Comparison of ENCODE assay signal across 20 cellular contexts in the genomic region with DNA sequence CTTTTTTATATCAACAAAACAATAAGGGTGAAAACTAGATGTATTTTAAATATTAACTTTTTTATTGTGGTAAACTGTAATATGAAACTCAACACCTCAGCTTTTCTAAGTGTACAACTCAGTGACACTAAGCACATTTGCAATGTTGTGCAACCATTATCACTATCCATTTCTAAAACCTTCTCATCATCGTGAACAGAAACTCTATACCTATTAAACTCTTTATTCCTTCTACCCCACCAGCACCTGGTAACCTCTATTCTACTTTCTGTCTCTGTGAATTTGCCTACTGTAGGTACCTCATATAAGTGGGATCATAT. TPM values are rescaled to one million over a fixed set of nuclear protein-coding genes. Genes with fewer than 3 reads are reported as not detected.
DNase-seq lines count a peak whose midpoint lies in the region; ATAC-seq and TF ChIP-seq lines count a peak whose summit lies in the region.
"Had no signal": no experiment of that assay in that cellular context is flagged by ENCODE, and none has a peak within 500 bp of the region (broad histone marks: within the 10 kb centered on the region; RNA-seq: fewer than 3 reads in every experiment).

No MANE protein-coding gene starts in this region.

- H3K4me3 ChIP-seq in ACC112 (ENCODE audit: low read depth, low read length) (no peak overlapping the region), IMR-90 (ENCODE audit: insufficient read depth, low read depth, low read length) (no peak overlapping the region), osteoblast (ENCODE audit: insufficient read depth, low read length) (no peak overlapping the region), Karpas-422 (ENCODE audit: low read length) (no peak overlapping the region)
- H3K4me3 ChIP-seq: BLaER1, heart left ventricle had no signal

- H3K9me3 ChIP-seq in IMR-90 (ENCODE audit: control insufficient read depth, insufficient read depth, low read length) = peaks cover 1% of the 10 kb centered on the region; the same call in 1 of the 2 replicates
- peaks cover under 1% of the 10 kb centered on the region for H3K9me3 ChIP-seq in osteoblast (ENCODE audit: low read depth, low read length)
- no peaks in the 10 kb centered on the region for H3K9me3 ChIP-seq in Karpas-422 (ENCODE audit: low read length)

- peak overlapping the region; percentile 60 for H2AFZ ChIP-seq in ACC112 (ENCODE audit: low read length, unreplicated experiment)
- no peak overlapping the region for H2AFZ ChIP-seq in IMR-90 (replicated peaks; ENCODE audit: low read length, poor library complexity)
- peak overlapping the region; percentile 51 for H2AFZ ChIP-seq in osteoblast (ENCODE audit: low read length)
- H2AFZ ChIP-seq in Karpas-422 (ENCODE audit: low read length) = no peak overlapping the region

- H3K27ac ChIP-seq in ACC112 (ENCODE audit: low read depth, low read length) (0 out of 2 replicates have a peak overlapping the region, but pooled peaks have one; percentile 34), IMR-90 (ENCODE audit: insufficient read depth, low read length) (no peak overlapping the region; the same call in 1 of the 2 replicates), osteoblast (ENCODE audit: low read depth, low read length) (peak overlapping the region; percentile 51), Karpas-422 (ENCODE audit: low read length) (no peak overlapping the region)
- H3K27ac ChIP-seq: BLaER1, heart left ventricle had no signal

- no peak overlapping the region for H2BK15ac ChIP-seq in IMR-90 (ENCODE audit: low read depth, low read length)

- no peak overlapping the region for H2AK5ac ChIP-seq in IMR-90 (ENCODE audit: low read depth, low read length)

- no peak overlapping the region for H4K8ac ChIP-seq in IMR-90 (ENCODE audit: low read depth in 2 of 2, low read length in 2 of 2)

- no peak overlapping the region for H2BK20ac ChIP-seq in IMR-90 (ENCODE audit: low read depth, low read length)

- H4K20me1 ChIP-seq in IMR-90 (ENCODE audit: insufficient read depth, low read length) = no peaks in the 10 kb centered on the region
- H4K20me1 ChIP-seq in osteoblast (ENCODE audit: insufficient read depth, low read length) = no peaks in the 10 kb centered on the region
- H4K20me1 ChIP-seq in Karpas-422 (ENCODE audit: insufficient read depth, low read depth, low read length) = 0 out of 2 replicates have a peak, but pooled peaks cover 4% of the 10 kb centered on the region
- H4K20me1 ChIP-seq: BLaER1 had no signal

- H4K91ac ChIP-seq in IMR-90 (ENCODE audit: insufficient read depth, low read depth, low read length) = no peak overlapping the region

- no TSS peak for BruUV-seq in IMR-90 (replicated peaks; lab: Mats Ljungman, UMichigan)

- no peak overlapping the region for H3K4ac ChIP-seq in IMR-90 (ENCODE audit: low read depth, low read length)

- intact Hi-C loops in IMR-90 (cut with micrococcal nuclease) = loop anchor here (1.0 to 5.0 kb wide), 8 partner anchors 166 to 694 kb away; a partner anchor contains a TSS

- H2BK5ac ChIP-seq in IMR-90 (ENCODE audit: low read depth, low read length, poor library complexity, severe bottlenecking) = no peak overlapping the region

- no peak overlapping the region for H4K5ac ChIP-seq in IMR-90 (ENCODE audit: low read depth, low read length)

- H3K9me1 ChIP-seq in IMR-90 (ENCODE audit: insufficient read depth, low read length) = no peaks in the 10 kb centered on the region

- H3K79me2 ChIP-seq in ACC112 (ENCODE audit: control insufficient read depth, insufficient read depth, low read length, unreplicated experiment) = no peaks in the 10 kb centered on the region
- no peaks in the 10 kb centered on the region for H3K79me2 ChIP-seq in osteoblast (ENCODE audit: insufficient read depth, low read length)
- H3K79me2 ChIP-seq in Karpas-422 (ENCODE audit: low read length) = no peaks in the 10 kb centered on the region

- dilution Hi-C loops in IMR-90 (cut with HindIII; ENCODE audit: low sequenced_read_pairs, unreplicated experiment) = no loop called here

- no peak for TF ChIP-seq POLR2A in IMR-90 (IDR thresholded peaks at IDR 0.05; ENCODE audit: low read depth, low read length)

- H3K4me2 ChIP-seq in IMR-90 (ENCODE audit: low read depth, low read length) (no peak overlapping the region), osteoblast (ENCODE audit: insufficient read depth, low read length) (peak overlapping the region; percentile 7), Karpas-422 (ENCODE audit: low read depth, low read length, poor library complexity, severe bottlenecking) (no peak overlapping the region)
- H3K4me2 ChIP-seq: BLaER1 had no signal

- DNase-seq in IMR-90 (no peak), amniotic epithelial cell (ENCODE audit: low read depth) (peak; percentile 9), osteoblast (ENCODE audit: insufficient read length, low spot score, missing footprints) (no peak), Karpas-422 (no peak)
- DNase-seq: activated naive CD4-positive, alpha-beta T cell treated with anti-CD3 and anti-CD28 coated beads, Interleukin-2, amount 50 U/mL, for 16 hours; left cardiac atrium; stimulated activated CD4-positive, alpha-beta T cell treated with anti-CD3 and anti-CD28 coated beads, Interleukin-4, amount 100 ng/mL, for 1 hour had no signal

- in situ Hi-C loops in IMR-90 (cut with MboI; ENCODE audit: low sequenced_read_pairs) = loop anchor here (10.0 kb wide), 1 partner anchor 455 kb away; no protein-coding TSS in a partner anchor

- H3K9ac ChIP-seq in IMR-90 (ENCODE audit: low read depth, low read length) = no peak overlapping the region
- no peak overlapping the region for H3K9ac ChIP-seq in Karpas-422 (ENCODE audit: low read length)
- H3K9ac ChIP-seq: BLaER1 had no signal

- no peak overlapping the region for H2BK120ac ChIP-seq in IMR-90 (ENCODE audit: low read depth, low read length)

- no peaks in the 10 kb centered on the region for H3K79me1 ChIP-seq in IMR-90 (ENCODE audit: low read depth in 1 of 2, low read length in 2 of 2)

- no peak overlapping the region for H3K23ac ChIP-seq in IMR-90 (ENCODE audit: low read depth, low read length)

- no peaks in the 10 kb centered on the region for H3K36me3 ChIP-seq in ACC112 (ENCODE audit: insufficient read depth, low read length)
- H3K36me3 ChIP-seq in IMR-90 (ENCODE audit: control insufficient read depth, insufficient read depth, low read length) = no peaks in the 10 kb centered on the region
- H3K36me3 ChIP-seq in osteoblast (ENCODE audit: insufficient read depth, low read length) = no peaks in the 10 kb centered on the region
- no peaks in the 10 kb centered on the region for H3K36me3 ChIP-seq in Karpas-422 (ENCODE audit: insufficient read depth, low read length)
- H3K36me3 ChIP-seq: BLaER1, heart left ventricle had no signal

- H3K18ac ChIP-seq in IMR-90 (ENCODE audit: low read depth, low read length) = no peak overlapping the region

- no peak overlapping the region for H3K56ac ChIP-seq in IMR-90 (ENCODE audit: extremely low read depth, insufficient read depth, low read length)

- no peaks in the 10 kb centered on the region for H3K4me1 ChIP-seq in ACC112 (ENCODE audit: control insufficient read depth, insufficient read depth, low read length, unreplicated experiment)
- no peaks in the 10 kb centered on the region for H3K4me1 ChIP-seq in IMR-90 (ENCODE audit: control insufficient read depth, insufficient read depth, low read length)
- no peaks in the 10 kb centered on the region for H3K4me1 ChIP-seq in osteoblast (ENCODE audit: insufficient read depth, low read length)
- peaks cover 4% of the 10 kb centered on the region; the same call in 1 of the 2 replicates for H3K4me1 ChIP-seq in Karpas-422 (ENCODE audit: low read length)

- ATAC-seq in IMR-90 (ENCODE audit: low read depth) (no peak), HG03342 (IDR thresholded peaks at IDR 0.05; ENCODE audit: unreplicated experiment) (no peak), HG02870 (IDR thresholded peaks at IDR 0.05; ENCODE audit: unreplicated experiment) (no peak), HG02938 (IDR thresholded peaks at IDR 0.05; ENCODE audit: unreplicated experiment) (no peak)
- ATAC-seq: stimulated activated memory B cell treated with anti-CD40 and anti-IgM and Interleukin-4, amounts not matched to agents 10 μg/mL and 1 μg/mL and 100 μg/mL, for 72 hours had no signal

- TF ChIP-seq CTCF in IMR-90 (conservative IDR thresholded peaks at IDR 0.05; ENCODE audit: low read depth, low read length) = no peak
- TF ChIP-seq CTCF in osteoblast (IDR thresholded peaks at IDR 0.05; ENCODE audit: extremely low read depth, low read depth, low read length) = no peak

- WGBS in IMR-90 (ENCODE audit: extremely low coverage in 2 of 2, insufficient read length in 1 of 2), 2 experiments = no CpG with 5 or more reads among the region's 1 CpG

- POLR2A ChIA-PET in IMR-90 (lab: Charles Lee; ENCODE audit: unreplicated experiment) = no interaction called here

- CTCF ChIA-PET in IMR-90 (lab: Yijun Ruan, JAX) = interaction anchor here (1.5 kb wide), 1 partner anchor 16 kb away, joined by 3 read pairs; no protein-coding TSS in a partner anchor

- H3K9me2 ChIP-seq in Karpas-422 (replicated peaks; ENCODE audit: insufficient read depth, low read length) = no peaks in the 10 kb centered on the region

- TF ChIP-seq RAD21 in IMR-90 (IDR thresholded peaks at IDR 0.05; ENCODE audit: low read length) = no peak

- no peaks in the 10 kb centered on the region for H3K27me3 ChIP-seq in ACC112 (ENCODE audit: insufficient read depth, low read length)
- no peaks in the 10 kb centered on the region for H3K27me3 ChIP-seq in IMR-90 (ENCODE audit: control insufficient read depth, insufficient read depth, low read length)
- no peaks in the 10 kb centered on the region for H3K27me3 ChIP-seq in osteoblast (ENCODE audit: insufficient read depth, low read length)
- no peaks in the 10 kb centered on the region for H3K27me3 ChIP-seq in Karpas-422 (ENCODE audit: low read length)
- H3K27me3 ChIP-seq: BLaER1 had no signal

- no peak overlapping the region for H3K14ac ChIP-seq in IMR-90 (replicated peaks; ENCODE audit: low read depth, low read length)

- no peak overlapping the region for H2AK9ac ChIP-seq in IMR-90 (replicated peaks; ENCODE audit: low read depth, low read length, poor library complexity)

TF ChIP-seq in IMR-90, 13 proteins besides CTCF, POLR2A, EP300 and RAD21 (continues in another document):
- TF ChIP-seq, protein P1, sequence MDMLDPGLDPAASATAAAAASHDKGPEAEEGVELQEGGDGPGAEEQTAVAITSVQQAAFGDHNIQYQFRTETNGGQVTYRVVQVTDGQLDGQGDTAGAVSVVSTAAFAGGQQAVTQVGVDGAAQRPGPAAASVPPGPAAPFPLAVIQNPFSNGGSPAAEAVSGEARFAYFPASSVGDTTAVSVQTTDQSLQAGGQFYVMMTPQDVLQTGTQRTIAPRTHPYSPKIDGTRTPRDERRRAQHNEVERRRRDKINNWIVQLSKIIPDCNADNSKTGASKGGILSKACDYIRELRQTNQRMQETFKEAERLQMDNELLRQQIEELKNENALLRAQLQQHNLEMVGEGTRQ (IDR thresholded peaks at IDR 0.05; ENCODE audit: low read depth, low read length) = no peak
- no peak for TF ChIP-seq MAFK (IDR thresholded peaks at IDR 0.05; ENCODE audit: low read depth, low read length)
- TF ChIP-seq MAZ (IDR thresholded peaks at IDR 0.05; ENCODE audit: borderline replicate concordance, low read depth, low read length) = no peak

RNA-seq across cellular contexts. Expression of a gene that starts 9.4 kb away (rescaled TPM):
- not detected in 2 replicates for total RNA-seq in IMR-90 (2012; rRNA removed)
- not detected in 2 replicates for polyA plus RNA-seq in IMR-90 (2012; rRNA removed)
- not detected in 2 replicates for polyA plus RNA-seq in IMR-90 (2012; cell fraction: cytosol; rRNA removed)
- not detected in 2 replicates for polyA plus RNA-seq in IMR-90 (2012; cell fraction: nucleus; rRNA removed; ENCODE audit: low replicate concordance)
- under 0.01 TPM in 2 replicates for total RNA-seq in osteoblast
- not detected in 2 replicates for total RNA-seq in Karpas-422 (2014; rRNA removed; shearing (Covaris generic); ENCODE audit: low replicate concordance)
- total RNA-seq: activated CD4-positive, alpha-beta T cell treated with anti-CD3 and anti-CD28 coated beads, Interleukin-2, amount 10 ng/mL, durations not matched to agents 24 days and 14 days; Daoy; dermis microvascular lymphatic vessel endothelial cell; heart left ventricle; left cardiac atrium; omental fat pad; urinary bladder had no signal
- polyA plus RNA-seq: heart left ventricle; naive thymus-derived CD4-positive, alpha-beta T cell had no signal

Comparison
In these comparisons a context has a peak if more than half of its experiments do, and no peak if none do; other contexts are left out.
1. H2AFZ ChIP-seq: peak in ACC112 (single experiment) and osteoblast (single experiment); none in IMR-90 (single experiment) and Karpas-422 (single experiment).
2. H3K27ac ChIP-seq: peak in ACC112 (single experiment) and osteoblast (single experiment); none in IMR-90 (single experiment) and Karpas-422 (single experiment).